Comparison of ENCODE assay signal across 9 cellular contexts in genomic region chr2:33291278-33292013, GRCh38.
DNase-seq lines count a peak whose midpoint lies in the region; ATAC-seq and TF ChIP-seq lines count a peak whose summit lies in the region.
"Had no signal": no experiment of that assay in that cellular context is flagged by ENCODE, and none has a peak within 500 bp of the region (broad histone marks: within the 10 kb centered on the region; RNA-seq: fewer than 3 reads in every experiment).

No MANE protein-coding gene starts in this region.

- no peaks in the 10 kb centered on the region for H4K20me1 ChIP-seq in OCI-LY1 (ENCODE audit: insufficient read depth, low read length)

- TF ChIP-seq CTCF in OCI-LY1 (IDR thresholded peaks at IDR 0.05; ENCODE audit: low read length) (no peak), fibroblast of pulmonary artery (IDR thresholded peaks at IDR 0.05; ENCODE audit: low read length, missing control alignments) (no peak), progenitor cell of endocrine pancreas (IDR thresholded peaks at IDR 0.05; ENCODE audit: unreplicated experiment) (no peak)
- no peak for TF ChIP-seq CTCF in CD4-positive, alpha-beta T cell (IDR thresholded peaks at IDR 0.05)

- peaks cover 31% of the 10 kb centered on the region for H3K4me1 ChIP-seq in OCI-LY1 (ENCODE audit: insufficient read depth, low read length, severe bottlenecking)

- DNase-seq in EH (ENCODE audit: low read depth), result peak; percentile 96
- DNase-seq in fibroblast of pulmonary artery (ENCODE audit: low read depth), result peak; percentile 76
- DNase-seq in progenitor cell of endocrine pancreas (ENCODE audit: low spot score, unreplicated experiment), result no peak
- DNase-seq in NCI-H510A treated with DMSO at 0.1 percent for 48 hours (lab: John Stamatoyannopoulos, UW), result no peak
- no peak for DNase-seq in CD4-positive, alpha-beta T cell
- DNase-seq: NCI-H526 had no signal

- peaks cover 71% of the 10 kb centered on the region for H3K36me3 ChIP-seq in OCI-LY1 (ENCODE audit: insufficient read depth, low read length)

- no peak overlapping the region for H2AFZ ChIP-seq in OCI-LY1 (ENCODE audit: low read length)

- H3K9ac ChIP-seq in OCI-LY1 (ENCODE audit: low read length), result no peak overlapping the region

- H3K27me3 Mint-ChIP-seq in progenitor cell of endocrine pancreas, result no peaks in the 10 kb centered on the region
- peaks cover 12% of the 10 kb centered on the region for H3K27me3 Mint-ChIP-seq in CD4-positive, alpha-beta T cell

- CTCF ChIA-PET in CD4-positive, alpha-beta T cell (lab: Charles Lee), result no interaction called here

- no peaks in the 10 kb centered on the region for H3K79me2 ChIP-seq in OCI-LY1 (ENCODE audit: insufficient read depth, low read length)

- peak overlapping the region; percentile 46 for H3K4me2 ChIP-seq in OCI-LY1 (ENCODE audit: low read length)

- H3K4me3 Mint-ChIP-seq in progenitor cell of endocrine pancreas (ENCODE audit: low read depth), result no peak overlapping the region
- no peak overlapping the region for H3K4me3 Mint-ChIP-seq in CD4-positive, alpha-beta T cell

- H3K27ac Mint-ChIP-seq in progenitor cell of endocrine pancreas, result peak overlapping the region; percentile 82
- H3K27ac Mint-ChIP-seq in CD4-positive, alpha-beta T cell, result no peak overlapping the region

- POLR2A ChIA-PET in CD4-positive, alpha-beta T cell (lab: Charles Lee), result no interaction called here

- peaks cover 7% of the 10 kb centered on the region for H3K9me3 Mint-ChIP-seq in progenitor cell of endocrine pancreas (ENCODE audit: low read depth)
- H3K9me3 Mint-ChIP-seq in CD4-positive, alpha-beta T cell, result no peaks in the 10 kb centered on the region

- H3K27ac ChIP-seq in OCI-LY1 (ENCODE audit: low read depth, low read length, poor library complexity, severe bottlenecking), result no peak overlapping the region
- H3K27ac ChIP-seq in CD4-positive, alpha-beta T cell (ENCODE audit: low read depth, low read length), result no peak overlapping the region

- H3K4me3 ChIP-seq in OCI-LY1 (ENCODE audit: low read depth, low read length, poor library complexity, severe bottlenecking) (no peak overlapping the region), fibroblast of pulmonary artery (replicated peaks; ENCODE audit: low read depth, low read length) (peak overlapping the region; percentile 36)

- H3K9me3 ChIP-seq in OCI-LY1 (ENCODE audit: low read length), result no peaks in the 10 kb centered on the region
- no peaks in the 10 kb centered on the region for H3K9me3 ChIP-seq in CD4-positive, alpha-beta T cell (ENCODE audit: control insufficient read depth, low read length)

- no peaks in the 10 kb centered on the region for H3K27me3 ChIP-seq in OCI-LY1 (ENCODE audit: insufficient read depth, low read length)
- H3K27me3 ChIP-seq in CD4-positive, alpha-beta T cell (ENCODE audit: control insufficient read depth, insufficient read depth, low read length), result no peaks in the 10 kb centered on the region

- ATAC-seq in GM18867 (IDR thresholded peaks at IDR 0.05; ENCODE audit: unreplicated experiment) (no peak), HG02571 (IDR thresholded peaks at IDR 0.05; ENCODE audit: unreplicated experiment) (no peak)
- ATAC-seq in CD4-positive, alpha-beta T cell (ENCODE audit: poor library complexity), result no peak

- H3K36me3 Mint-ChIP-seq in progenitor cell of endocrine pancreas (ENCODE audit: insufficient read depth), result peaks cover 7% of the 10 kb centered on the region
- no peaks in the 10 kb centered on the region for H3K36me3 Mint-ChIP-seq in CD4-positive, alpha-beta T cell (ENCODE audit: low read depth)

- no peaks in the 10 kb centered on the region for H3K9me2 ChIP-seq in OCI-LY1 (ENCODE audit: low read depth, low read length)

- intact Hi-C loops in CD4-positive, alpha-beta T cell (cut with DNase I, micrococcal nuclease), result no loop called here

- H3K4me1 Mint-ChIP-seq in progenitor cell of endocrine pancreas (ENCODE audit: low read depth), result peaks cover 23% of the 10 kb centered on the region
- no peaks in the 10 kb centered on the region for H3K4me1 Mint-ChIP-seq in CD4-positive, alpha-beta T cell (ENCODE audit: low read depth)

- H3F3A ChIP-seq in OCI-LY1 (ENCODE audit: insufficient read depth, low read length), result no peaks in the 10 kb centered on the region

Comparison
In these comparisons a context has a peak if more than half of its experiments do, and no peak if none do; other contexts are left out.
1. DNase-seq: peak in EH (single experiment) and fibroblast of pulmonary artery (single experiment); none in progenitor cell of endocrine pancreas (single experiment), NCI-H510A treated with DMSO at 0.1 percent for 48 hours (single experiment) and CD4-positive, alpha-beta T cell (0 of 10).